Comparison of ENCODE assay signal across 2 cellular contexts in the genomic region with DNA sequence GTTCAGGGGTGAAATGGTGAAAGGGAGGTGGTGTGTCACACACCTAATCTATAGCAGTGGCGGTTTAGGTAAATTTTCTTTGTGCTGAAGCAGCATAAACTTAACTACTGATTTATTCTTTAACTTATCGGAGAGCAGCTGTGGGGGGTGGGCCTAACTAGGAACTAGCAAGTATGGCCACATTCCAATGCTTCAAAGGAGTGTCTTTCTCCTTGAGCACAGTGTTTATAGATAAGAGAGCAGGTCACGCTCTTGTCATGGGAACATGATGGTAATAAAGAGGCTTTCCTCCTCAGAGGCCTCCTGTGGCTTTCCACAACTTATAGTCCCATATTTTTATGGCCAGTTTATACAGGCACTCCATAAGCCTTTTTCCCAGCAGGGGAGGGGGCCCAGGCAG. TPM values are rescaled to one million over a fixed set of nuclear protein-coding genes. Genes with fewer than 3 reads are reported as not detected.
"Had no signal": no experiment of that assay in that cellular context is flagged by ENCODE, and none has a peak within 500 bp of the region (broad histone marks: within the 10 kb centered on the region; RNA-seq: fewer than 3 reads in every experiment).

No MANE protein-coding gene starts in this region.

RNA-seq across cellular contexts. Expression of gene ZNF726, which starts 37.9 kb away (rescaled TPM):
- total RNA-seq: H1, HepG2 had no signal
- polyA plus RNA-seq: H1, HepG2 had no signal
